2 cellular contexts compared by ENCODE assay signal in the genomic region with DNA sequence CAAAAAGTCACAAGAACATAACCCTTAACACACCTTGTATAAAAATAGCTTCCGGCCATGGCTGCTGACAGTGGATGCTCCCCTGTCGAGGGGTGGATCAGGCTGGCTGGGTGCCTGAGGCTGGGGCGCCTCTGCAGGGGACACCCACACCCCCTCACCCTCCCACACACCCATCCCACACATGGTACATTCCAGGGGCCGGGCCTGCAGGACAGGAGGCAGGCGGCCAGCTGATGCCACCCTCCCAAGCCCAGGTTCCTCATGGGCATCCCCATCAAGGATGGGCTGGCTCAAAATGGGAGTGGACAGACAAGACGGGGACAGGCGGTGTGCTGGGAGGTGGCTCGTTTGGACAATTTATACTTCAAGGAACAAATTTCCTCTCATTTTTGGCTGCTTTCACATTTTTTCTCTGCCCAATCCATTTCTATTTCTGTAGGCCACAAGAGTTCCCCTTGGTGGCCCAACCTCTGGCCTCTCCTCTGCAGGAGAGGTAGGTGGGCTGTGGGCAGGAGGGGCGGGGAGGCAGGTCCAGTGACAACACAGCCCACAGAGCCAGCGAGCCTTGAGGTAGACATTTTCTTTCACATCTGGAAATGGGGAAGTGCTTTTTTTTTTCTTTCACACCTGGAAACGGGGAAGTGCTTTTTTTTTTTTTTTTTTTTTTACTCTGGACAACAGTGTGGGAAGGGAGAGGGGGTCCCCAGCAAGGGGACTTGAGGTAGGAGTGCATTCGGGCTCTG.
TF ChIP-seq lines count a peak whose summit lies in the region.

No MANE protein-coding gene starts in this region.

TF ChIP-seq in SK-N-SH, 30 proteins besides CTCF, POLR2A, EP300 and RAD21:
- TF ChIP-seq, protein P1, sequence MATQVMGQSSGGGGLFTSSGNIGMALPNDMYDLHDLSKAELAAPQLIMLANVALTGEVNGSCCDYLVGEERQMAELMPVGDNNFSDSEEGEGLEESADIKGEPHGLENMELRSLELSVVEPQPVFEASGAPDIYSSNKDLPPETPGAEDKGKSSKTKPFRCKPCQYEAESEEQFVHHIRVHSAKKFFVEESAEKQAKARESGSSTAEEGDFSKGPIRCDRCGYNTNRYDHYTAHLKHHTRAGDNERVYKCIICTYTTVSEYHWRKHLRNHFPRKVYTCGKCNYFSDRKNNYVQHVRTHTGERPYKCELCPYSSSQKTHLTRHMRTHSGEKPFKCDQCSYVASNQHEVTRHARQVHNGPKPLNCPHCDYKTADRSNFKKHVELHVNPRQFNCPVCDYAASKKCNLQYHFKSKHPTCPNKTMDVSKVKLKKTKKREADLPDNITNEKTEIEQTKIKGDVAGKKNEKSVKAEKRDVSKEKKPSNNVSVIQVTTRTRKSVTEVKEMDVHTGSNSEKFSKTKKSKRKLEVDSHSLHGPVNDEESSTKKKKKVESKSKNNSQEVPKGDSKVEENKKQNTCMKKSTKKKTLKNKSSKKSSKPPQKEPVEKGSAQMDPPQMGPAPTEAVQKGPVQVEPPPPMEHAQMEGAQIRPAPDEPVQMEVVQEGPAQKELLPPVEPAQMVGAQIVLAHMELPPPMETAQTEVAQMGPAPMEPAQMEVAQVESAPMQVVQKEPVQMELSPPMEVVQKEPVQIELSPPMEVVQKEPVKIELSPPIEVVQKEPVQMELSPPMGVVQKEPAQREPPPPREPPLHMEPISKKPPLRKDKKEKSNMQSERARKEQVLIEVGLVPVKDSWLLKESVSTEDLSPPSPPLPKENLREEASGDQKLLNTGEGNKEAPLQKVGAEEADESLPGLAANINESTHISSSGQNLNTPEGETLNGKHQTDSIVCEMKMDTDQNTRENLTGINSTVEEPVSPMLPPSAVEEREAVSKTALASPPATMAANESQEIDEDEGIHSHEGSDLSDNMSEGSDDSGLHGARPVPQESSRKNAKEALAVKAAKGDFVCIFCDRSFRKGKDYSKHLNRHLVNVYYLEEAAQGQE (IDR thresholded peaks at IDR 0.05; ENCODE audit: low read depth, low read length) = no peak
- TF ChIP-seq SIN3A (IDR thresholded peaks at IDR 0.05; ENCODE audit: borderline replicate concordance, low read depth, low read length) (no peak), YY1 (IDR thresholded peaks at IDR 0.05; ENCODE audit: low read depth) (no peak), TCF12 (IDR thresholded peaks at IDR 0.05) (no peak), FOXM1 (IDR thresholded peaks at IDR 0.05; ENCODE audit: low read depth) (no peak)

TF ChIP-seq in SK-N-SH treated with all-trans-retinoic acid at 6 μM for 48 hours, 23 proteins besides CTCF, POLR2A, EP300 and RAD21 (continued from another document):
- TF ChIP-seq, protein P2, sequence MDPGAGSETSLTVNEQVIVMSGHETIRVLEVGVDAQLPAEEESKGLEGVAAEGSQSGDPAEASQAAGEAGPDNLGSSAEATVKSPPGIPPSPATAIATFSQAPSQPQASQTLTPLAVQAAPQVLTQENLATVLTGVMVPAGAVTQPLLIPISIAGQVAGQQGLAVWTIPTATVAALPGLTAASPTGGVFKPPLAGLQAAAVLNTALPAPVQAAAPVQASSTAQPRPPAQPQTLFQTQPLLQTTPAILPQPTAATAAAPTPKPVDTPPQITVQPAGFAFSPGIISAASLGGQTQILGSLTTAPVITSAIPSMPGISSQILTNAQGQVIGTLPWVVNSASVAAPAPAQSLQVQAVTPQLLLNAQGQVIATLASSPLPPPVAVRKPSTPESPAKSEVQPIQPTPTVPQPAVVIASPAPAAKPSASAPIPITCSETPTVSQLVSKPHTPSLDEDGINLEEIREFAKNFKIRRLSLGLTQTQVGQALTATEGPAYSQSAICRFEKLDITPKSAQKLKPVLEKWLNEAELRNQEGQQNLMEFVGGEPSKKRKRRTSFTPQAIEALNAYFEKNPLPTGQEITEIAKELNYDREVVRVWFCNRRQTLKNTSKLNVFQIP (CRISPR knock-in tag; IDR thresholded peaks at IDR 0.05; ENCODE audit: borderline replicate concordance, low read depth) = no peak
- TF ChIP-seq, protein P3, sequence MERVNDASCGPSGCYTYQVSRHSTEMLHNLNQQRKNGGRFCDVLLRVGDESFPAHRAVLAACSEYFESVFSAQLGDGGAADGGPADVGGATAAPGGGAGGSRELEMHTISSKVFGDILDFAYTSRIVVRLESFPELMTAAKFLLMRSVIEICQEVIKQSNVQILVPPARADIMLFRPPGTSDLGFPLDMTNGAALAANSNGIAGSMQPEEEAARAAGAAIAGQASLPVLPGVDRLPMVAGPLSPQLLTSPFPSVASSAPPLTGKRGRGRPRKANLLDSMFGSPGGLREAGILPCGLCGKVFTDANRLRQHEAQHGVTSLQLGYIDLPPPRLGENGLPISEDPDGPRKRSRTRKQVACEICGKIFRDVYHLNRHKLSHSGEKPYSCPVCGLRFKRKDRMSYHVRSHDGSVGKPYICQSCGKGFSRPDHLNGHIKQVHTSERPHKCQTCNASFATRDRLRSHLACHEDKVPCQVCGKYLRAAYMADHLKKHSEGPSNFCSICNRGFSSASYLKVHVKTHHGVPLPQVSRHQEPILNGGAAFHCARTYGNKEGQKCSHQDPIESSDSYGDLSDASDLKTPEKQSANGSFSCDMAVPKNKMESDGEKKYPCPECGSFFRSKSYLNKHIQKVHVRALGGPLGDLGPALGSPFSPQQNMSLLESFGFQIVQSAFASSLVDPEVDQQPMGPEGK (CRISPR knock-in tag; IDR thresholded peaks at IDR 0.05; ENCODE audit: borderline replicate concordance) = no peak
- TF ChIP-seq GLIS3 (CRISPR knock-in tag; IDR thresholded peaks at IDR 0.05) (no peak), OSR1 (CRISPR knock-in tag; IDR thresholded peaks at IDR 0.05) (no peak), TCF4 (CRISPR knock-in tag; IDR thresholded peaks at IDR 0.05; ENCODE audit: borderline replicate concordance) (no peak), BACH2 (CRISPR knock-in tag; IDR thresholded peaks at IDR 0.05; ENCODE audit: borderline replicate concordance) (no peak), ISL1 (CRISPR knock-in tag; IDR thresholded peaks at IDR 0.05) (no peak), TOX (CRISPR knock-in tag; IDR thresholded peaks at IDR 0.05; ENCODE audit: borderline replicate concordance) (no peak), ZNF70 (CRISPR knock-in tag; IDR thresholded peaks at IDR 0.05) (no peak), SNAI2 (CRISPR knock-in tag; IDR thresholded peaks at IDR 0.05) (no peak), RARB (CRISPR knock-in tag; IDR thresholded peaks at IDR 0.05) (no peak), ZNF8 (CRISPR knock-in tag; IDR thresholded peaks at IDR 0.05) (no peak)
- TF ChIP-seq, protein P4, sequence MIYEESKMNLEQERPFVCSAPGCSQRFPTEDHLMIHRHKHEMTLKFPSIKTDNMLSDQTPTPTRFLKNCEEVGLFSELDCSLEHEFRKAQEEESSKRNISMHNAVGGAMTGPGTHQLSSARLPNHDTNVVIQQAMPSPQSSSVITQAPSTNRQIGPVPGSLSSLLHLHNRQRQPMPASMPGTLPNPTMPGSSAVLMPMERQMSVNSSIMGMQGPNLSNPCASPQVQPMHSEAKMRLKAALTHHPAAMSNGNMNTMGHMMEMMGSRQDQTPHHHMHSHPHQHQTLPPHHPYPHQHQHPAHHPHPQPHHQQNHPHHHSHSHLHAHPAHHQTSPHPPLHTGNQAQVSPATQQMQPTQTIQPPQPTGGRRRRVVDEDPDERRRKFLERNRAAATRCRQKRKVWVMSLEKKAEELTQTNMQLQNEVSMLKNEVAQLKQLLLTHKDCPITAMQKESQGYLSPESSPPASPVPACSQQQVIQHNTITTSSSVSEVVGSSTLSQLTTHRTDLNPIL (CRISPR knock-in tag; IDR thresholded peaks at IDR 0.05; ENCODE audit: low read depth) = no peak
- TF ChIP-seq, protein P5, sequence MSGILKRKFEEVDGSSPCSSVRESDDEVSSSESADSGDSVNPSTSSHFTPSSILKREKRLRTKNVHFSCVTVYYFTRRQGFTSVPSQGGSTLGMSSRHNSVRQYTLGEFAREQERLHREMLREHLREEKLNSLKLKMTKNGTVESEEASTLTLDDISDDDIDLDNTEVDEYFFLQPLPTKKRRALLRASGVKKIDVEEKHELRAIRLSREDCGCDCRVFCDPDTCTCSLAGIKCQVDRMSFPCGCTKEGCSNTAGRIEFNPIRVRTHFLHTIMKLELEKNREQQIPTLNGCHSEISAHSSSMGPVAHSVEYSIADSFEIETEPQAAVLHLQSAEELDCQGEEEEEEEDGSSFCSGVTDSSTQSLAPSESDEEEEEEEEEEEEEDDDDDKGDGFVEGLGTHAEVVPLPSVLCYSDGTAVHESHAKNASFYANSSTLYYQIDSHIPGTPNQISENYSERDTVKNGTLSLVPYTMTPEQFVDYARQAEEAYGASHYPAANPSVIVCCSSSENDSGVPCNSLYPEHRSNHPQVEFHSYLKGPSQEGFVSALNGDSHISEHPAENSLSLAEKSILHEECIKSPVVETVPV (CRISPR knock-in tag; IDR thresholded peaks at IDR 0.05) = no peak
- TF ChIP-seq, protein P6, sequence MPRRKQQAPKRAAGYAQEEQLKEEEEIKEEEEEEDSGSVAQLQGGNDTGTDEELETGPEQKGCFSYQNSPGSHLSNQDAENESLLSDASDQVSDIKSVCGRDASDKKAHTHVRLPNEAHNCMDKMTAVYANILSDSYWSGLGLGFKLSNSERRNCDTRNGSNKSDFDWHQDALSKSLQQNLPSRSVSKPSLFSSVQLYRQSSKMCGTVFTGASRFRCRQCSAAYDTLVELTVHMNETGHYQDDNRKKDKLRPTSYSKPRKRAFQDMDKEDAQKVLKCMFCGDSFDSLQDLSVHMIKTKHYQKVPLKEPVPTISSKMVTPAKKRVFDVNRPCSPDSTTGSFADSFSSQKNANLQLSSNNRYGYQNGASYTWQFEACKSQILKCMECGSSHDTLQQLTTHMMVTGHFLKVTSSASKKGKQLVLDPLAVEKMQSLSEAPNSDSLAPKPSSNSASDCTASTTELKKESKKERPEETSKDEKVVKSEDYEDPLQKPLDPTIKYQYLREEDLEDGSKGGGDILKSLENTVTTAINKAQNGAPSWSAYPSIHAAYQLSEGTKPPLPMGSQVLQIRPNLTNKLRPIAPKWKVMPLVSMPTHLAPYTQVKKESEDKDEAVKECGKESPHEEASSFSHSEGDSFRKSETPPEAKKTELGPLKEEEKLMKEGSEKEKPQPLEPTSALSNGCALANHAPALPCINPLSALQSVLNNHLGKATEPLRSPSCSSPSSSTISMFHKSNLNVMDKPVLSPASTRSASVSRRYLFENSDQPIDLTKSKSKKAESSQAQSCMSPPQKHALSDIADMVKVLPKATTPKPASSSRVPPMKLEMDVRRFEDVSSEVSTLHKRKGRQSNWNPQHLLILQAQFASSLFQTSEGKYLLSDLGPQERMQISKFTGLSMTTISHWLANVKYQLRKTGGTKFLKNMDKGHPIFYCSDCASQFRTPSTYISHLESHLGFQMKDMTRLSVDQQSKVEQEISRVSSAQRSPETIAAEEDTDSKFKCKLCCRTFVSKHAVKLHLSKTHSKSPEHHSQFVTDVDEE (CRISPR knock-in tag; IDR thresholded peaks at IDR 0.05) = no peak
